In genomic region chr4:40409835-40410234, GRCh38 we compare ENCODE assay signal across 22 cellular contexts.
DNase-seq lines count a peak whose midpoint lies in the region; ATAC-seq, FAIRE-seq and TF ChIP-seq lines count a peak whose summit lies in the region.
"Had no signal": no experiment of that assay in that cellular context is flagged by ENCODE, and none has a peak within 500 bp of the region (broad histone marks: within the 10 kb centered on the region; RNA-seq: fewer than 3 reads in every experiment).

No MANE protein-coding gene starts in this region.

- DNase-seq in AG08395 (ENCODE audit: low spot score): peak; percentile 26
- DNase-seq in HFFc6: peak; percentile 51
- DNase-seq in astrocyte (ENCODE audit: low read depth): peak; percentile 57
- peak; percentile 40 for DNase-seq in fibroblast of pulmonary artery (ENCODE audit: low read depth)
- DNase-seq in mesenteric fat pad (ENCODE audit: low spot score): no peak
- no peak for DNase-seq in NCI-H1092 (lab: John Stamatoyannopoulos, UW)
- no peak for DNase-seq in dermis blood vessel endothelial cell
- DNase-seq: activated CD4-positive, alpha-beta memory T cell treated with anti-CD3 and anti-CD28 coated beads, Interleukin-2, amount 10 ng/mL, durations not matched to agents 7 days and 5 days; activated naive CD4-positive, alpha-beta T cell treated with anti-CD3 and anti-CD28 coated beads, Interleukin-2, amount 10 ng/mL, durations not matched to agents 7 days and 5 days; CD4-positive, CD25-positive, alpha-beta regulatory T cell; left ventricle myocardium superior; NCI-H1092 treated with DMSO at 0.1 percent for 48 hours; NCI-H2081 treated with DMSO at 0.1 percent for 48 hours; NCI-H524 treated with DMSO at 0.1 percent for 48 hours; retina; SHP77 treated with DMSO at 0.1 percent for 48 hours; T-helper 1 cell; testis had no signal

- H3K4me3 ChIP-seq in astrocyte (ENCODE audit: insufficient read depth, low read depth, low read length) (no peak overlapping the region), fibroblast of pulmonary artery (replicated peaks; ENCODE audit: low read depth, low read length) (no peak overlapping the region)
- H3K4me3 ChIP-seq: testis had no signal

- peaks cover 14% of the 10 kb centered on the region for H3K27me3 Mint-ChIP-seq in HFFc6 (ENCODE audit: insufficient read depth)
- peaks cover 2% of the 10 kb centered on the region for H3K27me3 Mint-ChIP-seq in astrocyte (ENCODE audit: low read depth, unreplicated experiment)

- H3K9ac ChIP-seq in astrocyte (ENCODE audit: low read length): no peak overlapping the region
- H3K9ac ChIP-seq: KMS-11 had no signal

- no peak for FAIRE-seq in astrocyte (lab: Jason Lieb, UNC)

- ATAC-seq in HG03342 (IDR thresholded peaks at IDR 0.05; ENCODE audit: unreplicated experiment): no peak
- ATAC-seq: left ventricle myocardium superior had no signal

- no peak overlapping the region for H2AFZ ChIP-seq in astrocyte (ENCODE audit: low read depth, low read length)

- no peak overlapping the region for H3K27ac Mint-ChIP-seq in HFFc6
- no peak overlapping the region for H3K27ac Mint-ChIP-seq in astrocyte (ENCODE audit: unreplicated experiment)
- H3K27ac Mint-ChIP-seq: activated CD4-positive, alpha-beta memory T cell treated with anti-CD3 and anti-CD28 coated beads, Interleukin-2, amount 10 ng/mL, durations not matched to agents 7 days and 5 days; activated naive CD4-positive, alpha-beta T cell treated with anti-CD3 and anti-CD28 coated beads, Interleukin-2, amount 10 ng/mL, durations not matched to agents 7 days and 5 days; brain; CD4-positive, CD25-positive, alpha-beta regulatory T cell had no signal

- no peak overlapping the region for H3K4me3 Mint-ChIP-seq in HFFc6
- H3K4me3 Mint-ChIP-seq in astrocyte (ENCODE audit: unreplicated experiment): no peak overlapping the region
- H3K4me3 Mint-ChIP-seq: activated CD4-positive, alpha-beta memory T cell treated with anti-CD3 and anti-CD28 coated beads, Interleukin-2, amount 10 ng/mL, durations not matched to agents 7 days and 5 days; activated naive CD4-positive, alpha-beta T cell treated with anti-CD3 and anti-CD28 coated beads, Interleukin-2, amount 10 ng/mL, durations not matched to agents 7 days and 5 days; brain; CD4-positive, CD25-positive, alpha-beta regulatory T cell had no signal

- H3K27ac ChIP-seq in astrocyte (ENCODE audit: low read depth, low read length): no peak overlapping the region
- H3K27ac ChIP-seq: epithelial cell of prostate, KMS-11, testis had no signal

- no peak overlapping the region for H3K4me2 ChIP-seq in astrocyte (ENCODE audit: low read length)
- H3K4me2 ChIP-seq: KMS-11 had no signal

- no peak for TF ChIP-seq CTCF in HFFc6 (IDR thresholded peaks at IDR 0.05)
- TF ChIP-seq CTCF in astrocyte (IDR thresholded peaks at IDR 0.05; ENCODE audit: insufficient read depth, low read depth, low read length): no peak
- no peak for TF ChIP-seq CTCF in fibroblast of pulmonary artery (IDR thresholded peaks at IDR 0.05; ENCODE audit: low read length, missing control alignments)

- H3K27me3 ChIP-seq in astrocyte (ENCODE audit: insufficient read depth, low read length): no peaks in the 10 kb centered on the region
- H3K27me3 ChIP-seq: testis had no signal

- no peaks in the 10 kb centered on the region for H3K36me3 Mint-ChIP-seq in HFFc6 (ENCODE audit: low read depth)
- H3K36me3 Mint-ChIP-seq in astrocyte (ENCODE audit: low read depth, unreplicated experiment): no peaks in the 10 kb centered on the region

- no peaks in the 10 kb centered on the region for H4K20me1 ChIP-seq in astrocyte (ENCODE audit: insufficient read depth, low read length)

- H3K4me1 Mint-ChIP-seq in HFFc6 (ENCODE audit: low read depth) (peaks cover 7% of the 10 kb centered on the region), astrocyte (ENCODE audit: low read depth, unreplicated experiment) (peaks cover under 1% of the 10 kb centered on the region)
- H3K4me1 Mint-ChIP-seq: activated CD4-positive, alpha-beta memory T cell treated with anti-CD3 and anti-CD28 coated beads, Interleukin-2, amount 10 ng/mL, durations not matched to agents 7 days and 5 days; activated naive CD4-positive, alpha-beta T cell treated with anti-CD3 and anti-CD28 coated beads, Interleukin-2, amount 10 ng/mL, durations not matched to agents 7 days and 5 days; brain; CD4-positive, CD25-positive, alpha-beta regulatory T cell had no signal

- H3K9me3 Mint-ChIP-seq in HFFc6 (peaks cover 4% of the 10 kb centered on the region), astrocyte (ENCODE audit: unreplicated experiment) (peaks cover 8% of the 10 kb centered on the region)

- H3K36me3 ChIP-seq in astrocyte (ENCODE audit: insufficient read depth, low read length): no peaks in the 10 kb centered on the region

- H3K4me1 ChIP-seq in astrocyte (ENCODE audit: insufficient read depth, low read length): no peaks in the 10 kb centered on the region
- H3K4me1 ChIP-seq: testis had no signal

- no peaks in the 10 kb centered on the region for H3K79me2 ChIP-seq in astrocyte (ENCODE audit: insufficient read depth, low read length)

- H3K9me3 ChIP-seq in astrocyte (ENCODE audit: insufficient read depth, low read depth, low read length): no peaks in the 10 kb centered on the region
- H3K9me3 ChIP-seq: testis had no signal

Comparison
In these comparisons a context has a peak if more than half of its experiments do, and no peak if none do; other contexts are left out.
1. DNase-seq: peak in AG08395 (single experiment), HFFc6 (single experiment), astrocyte (single experiment) and fibroblast of pulmonary artery (single experiment); none in mesenteric fat pad (single experiment), NCI-H1092 (single experiment) and dermis blood vessel endothelial cell (single experiment).